25 cellular contexts compared by ENCODE assay signal in genomic region chr5:53569486-53569885, GRCh38. TPM values are rescaled to one million over a fixed set of nuclear protein-coding genes. Genes with fewer than 3 reads are reported as not detected.
A peak's percentile ranks its signal among the peaks of the same experiment; 100 is the strongest.
DNase-seq lines count a peak whose midpoint lies in the region; ATAC-seq, FAIRE-seq and TF ChIP-seq lines count a peak whose summit lies in the region.
"Had no signal": no experiment of that assay in that cellular context is flagged by ENCODE, and none has a peak within 500 bp of the region (broad histone marks: within the 10 kb centered on the region; RNA-seq: fewer than 3 reads in every experiment).

No MANE protein-coding gene starts in this region.

- peaks cover 13% of the 10 kb centered on the region for H3K4me1 Mint-ChIP-seq in nephron

- H3K27me3 Mint-ChIP-seq in nephron (ENCODE audit: low read depth), result no peaks in the 10 kb centered on the region
- H3K27me3 Mint-ChIP-seq: B cell; CD4-positive, CD25-positive, alpha-beta regulatory T cell had no signal

- TF ChIP-seq CTCF in bronchial epithelial cell (IDR thresholded peaks at IDR 0.05; ENCODE audit: insufficient read depth, low read length, severe bottlenecking) (no peak), nephron (IDR thresholded peaks at IDR 0.05; ENCODE audit: unreplicated experiment in 3 of 3) (no peak), thyroid gland (IDR thresholded peaks at IDR 0.05) (no peak)

- peaks cover 3% of the 10 kb centered on the region for H3K9me3 Mint-ChIP-seq in nephron
- H3K9me3 Mint-ChIP-seq: CD4-positive, CD25-positive, alpha-beta regulatory T cell had no signal

- H3K27ac ChIP-seq in thyroid gland, result no peak overlapping the region
- H3K27ac ChIP-seq: HL-60, KMS-11, Peyer's patch, SJSA1 had no signal

- DNase-seq in CMK (ENCODE audit: low read depth), result peak; percentile 43
- DNase-seq in OCI-M1 (lab: John Stamatoyannopoulos, UW), result peak; percentile 73
- peak; percentile 44 for DNase-seq in bronchial epithelial cell (ENCODE audit: low read depth)
- DNase-seq in sciatic nerve (ENCODE audit: low spot score), result no peak
- no peak for DNase-seq in CD1c-positive myeloid dendritic cell (ENCODE audit: extremely low spot score)
- DNase-seq in thyroid gland, result no peak
- DNase-seq: CD4-positive, CD25-positive, alpha-beta regulatory T cell; COR-L47; DMS79; NCI-H1105; NCI-H146; NCI-H2029; NCI-H2171; NCI-H345; NCI-H774; NK-92 treated with Interleukin-12 subunit alpha and Interleukin-12 subunit beta, amount 100 ng/mL, for 24 hours; Peyer's patch had no signal

- H3K27ac Mint-ChIP-seq in nephron, result peak overlapping the region; percentile 88 to 96 (median 96)
- H3K27ac Mint-ChIP-seq: B cell; CD4-positive, CD25-positive, alpha-beta regulatory T cell had no signal

- H3K4me3 Mint-ChIP-seq in nephron, result no peak overlapping the region
- H3K4me3 Mint-ChIP-seq: B cell; CD4-positive, CD25-positive, alpha-beta regulatory T cell had no signal

- peaks cover 31% of the 10 kb centered on the region for H3K36me3 Mint-ChIP-seq in nephron (ENCODE audit: low read depth)

- no peak for TF ChIP-seq POLR2A in thyroid gland (IDR thresholded peaks at IDR 0.05)

- no peaks in the 10 kb centered on the region for H3K9me3 ChIP-seq in thyroid gland
- H3K9me3 ChIP-seq: Peyer's patch, SJSA1 had no signal

- H3K4me3 ChIP-seq in bronchial epithelial cell (ENCODE audit: low read depth, low read length), result no peak overlapping the region
- no peak overlapping the region for H3K4me3 ChIP-seq in thyroid gland (replicated peaks in 1 of 3)
- H3K4me3 ChIP-seq: Peyer's patch, SJSA1 had no signal

- intact Hi-C loops in sciatic nerve (cut with DNase I) (no loop called here), thyroid gland (cut with DNase I) (no loop called here)

- 74 to 76% methylated on average over 4 of the region's 4 CpGs for WGBS in thyroid gland, 2 donors

- no peaks in the 10 kb centered on the region for H3K4me1 ChIP-seq in thyroid gland
- H3K4me1 ChIP-seq: SJSA1 had no signal

- H3K36me3 ChIP-seq in bronchial epithelial cell (ENCODE audit: control insufficient read depth, insufficient read depth, low read length) (no peaks in the 10 kb centered on the region), thyroid gland (no peaks in the 10 kb centered on the region)
- H3K36me3 ChIP-seq: Peyer's patch, SJSA1 had no signal

- ATAC-seq in GM19035 (IDR thresholded peaks at IDR 0.05; ENCODE audit: unreplicated experiment), result no peak
- no peak for ATAC-seq in sciatic nerve

- FAIRE-seq in bronchial epithelial cell (lab: Jason Lieb, UNC), result no peak
- FAIRE-seq: A204.1, H54 had no signal

- no peaks in the 10 kb centered on the region for H3K27me3 ChIP-seq in bronchial epithelial cell (ENCODE audit: control insufficient read depth, insufficient read depth, low read length)
- no peaks in the 10 kb centered on the region for H3K27me3 ChIP-seq in thyroid gland
- H3K27me3 ChIP-seq: Peyer's patch, SJSA1 had no signal

RNA-seq across cellular contexts. Expression of gene NDUFS4, which starts 9.0 kb away (rescaled TPM):
- total RNA-seq in bronchial epithelial cell (163 and 164 TPM in 2 replicates), sciatic nerve (75.4 TPM), thyroid gland (100 to 1,000 TPM in 2 of 4 donors, 10 to 100 TPM in 2; 77.9 to 145 (median 102) TPM)

Comparison
In these comparisons a context has a peak if more than half of its experiments do, and no peak if none do; other contexts are left out.
1. DNase-seq: peak in CMK (single experiment), OCI-M1 (single experiment) and bronchial epithelial cell (single experiment); none in sciatic nerve (single experiment), CD1c-positive myeloid dendritic cell (single experiment) and thyroid gland (0 of 2).